ENCODE assay signal across 8 cellular contexts in the genomic region with DNA sequence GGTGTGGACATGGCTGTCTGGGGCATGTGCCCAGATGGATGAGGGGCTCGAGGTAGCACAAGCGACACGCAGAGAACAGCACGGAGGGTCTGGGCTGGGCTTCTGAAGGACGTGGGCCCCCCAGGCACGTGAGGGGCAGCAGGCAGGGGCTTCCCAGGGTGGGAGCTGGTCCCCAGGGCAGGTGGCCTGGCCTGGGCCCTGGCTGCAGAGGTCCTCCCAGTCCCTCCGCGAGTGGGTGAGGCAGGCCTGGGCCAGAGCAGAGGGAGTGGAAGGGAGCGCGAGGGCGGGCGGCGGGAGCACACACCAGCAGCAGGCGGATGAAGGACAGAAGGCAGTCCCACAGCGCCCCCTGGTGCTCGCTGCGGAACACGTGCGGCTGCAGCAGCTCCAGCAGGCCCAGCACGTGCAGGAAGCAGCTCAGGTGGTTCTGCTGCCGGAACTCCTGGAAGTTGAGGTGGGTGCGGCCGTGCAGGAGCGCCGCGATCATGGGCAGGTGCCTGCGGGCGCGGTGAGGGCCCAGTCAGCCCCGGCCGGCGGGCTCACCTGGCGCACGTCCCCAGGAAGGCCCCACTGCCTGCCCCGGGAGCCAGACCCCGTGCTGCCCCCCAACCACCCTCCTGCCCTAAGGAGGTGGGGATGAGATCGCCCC. TPM values are rescaled to one million over a fixed set of nuclear protein-coding genes. Genes with fewer than 3 reads are reported as not detected.
DNase-seq lines count a peak whose midpoint lies in the region; ATAC-seq and TF ChIP-seq lines count a peak whose summit lies in the region.

No MANE protein-coding gene starts in this region.

- peak; percentile 93 for TF ChIP-seq CTCF in GM06990 (IDR thresholded peaks at IDR 0.05; ENCODE audit: insufficient read depth, low read length, poor library complexity, severe bottlenecking)
- TF ChIP-seq CTCF in LNCAP (IDR thresholded peaks at IDR 0.05): peak; percentile 94

- H3K27ac Mint-ChIP-seq in naive B cell: peak overlapping the region in 1 of 6 donors; percentile 69

- H3K27ac ChIP-seq in esophagus (ENCODE audit: low read depth in 2 of 2, low read length in 1 of 2): peak overlapping the region; percentile 42 to 75

- 20 to 25% methylated on average over 30 to 37 of the region's 37 CpGs for WGBS in esophagus, 2 donors

- no peaks in the 10 kb centered on the region for H3K27me3 Mint-ChIP-seq in naive B cell

- no peak overlapping the region for H3K4me3 Mint-ChIP-seq in naive B cell

- H3K4me1 Mint-ChIP-seq in naive B cell: no peaks in the 10 kb centered on the region

- DNase-seq in GM06990 (ENCODE audit: extremely low read depth, insufficient read length) (peak; percentile 81), naive B cell (peak; percentile 60)
- peak; percentile 86 for DNase-seq in activated T-cell treated with anti-CD3 and anti-CD28 coated beads, Interleukin-2, amount 50 U/mL, for 1 hour
- peak; percentile 60 to 74 for DNase-seq in stimulated activated CD8-positive, alpha-beta memory T cell treated with anti-CD3 and anti-CD28 coated beads, Interleukin-7, amount 100 ng/mL, for 4 hours (ENCODE audit: low read depth in 2 of 2)

- no peaks in the 10 kb centered on the region for H3K9me3 ChIP-seq in esophagus (ENCODE audit: control insufficient read depth in 2 of 2, insufficient read depth in 1 of 2, low read depth in 1 of 2, low read length in 1 of 2)

- ATAC-seq in naive B cell (ENCODE audit: low read depth in 2 of 2) (peak; percentile 72 to 81), HG03095 (IDR thresholded peaks at IDR 0.05; ENCODE audit: unreplicated experiment) (no peak)

- H3K36me3 Mint-ChIP-seq in naive B cell: no peaks in the 10 kb centered on the region

- peaks cover 40% of the 10 kb centered on the region for H3K36me3 ChIP-seq in GM06990 (ENCODE audit: control insufficient read depth, insufficient read depth, low read length)
- H3K36me3 ChIP-seq in esophagus (ENCODE audit: control insufficient read depth in 2 of 2, insufficient read depth in 2 of 2, low read length in 1 of 2): peaks cover 18 to 75% of the 10 kb centered on the region in 2 donors

- H3K27me3 ChIP-seq in GM06990 (replicated peaks; ENCODE audit: control insufficient read depth, insufficient read depth, low read length): no peaks in the 10 kb centered on the region
- H3K27me3 ChIP-seq in esophagus (ENCODE audit: control insufficient read depth in 1 of 2, insufficient read depth in 2 of 2, low read length in 2 of 2): no peaks in the 10 kb centered on the region

- H3K4me1 ChIP-seq in esophagus (ENCODE audit: control insufficient read depth in 2 of 2, insufficient read depth in 2 of 2, low read length in 1 of 2): peaks cover 3 to 13% of the 10 kb centered on the region in 2 donors

- H3K4me3 ChIP-seq in GM06990 (replicated peaks; ENCODE audit: low read depth, low read length) (no peak overlapping the region), esophagus (ENCODE audit: low read depth in 1 of 2, low read length in 2 of 2) (peak overlapping the region in 1 of 2 donors; percentile 10)

- H3K9me3 Mint-ChIP-seq in naive B cell: no peaks in the 10 kb centered on the region

TF ChIP-seq in PFSK-1, 5 proteins besides CTCF, POLR2A, EP300 and RAD21:
- TF ChIP-seq SIN3A (IDR thresholded peaks at IDR 0.05; ENCODE audit: borderline replicate concordance, insufficient read depth, low read length): peak; percentile 67; the same call in 1 of the 2 replicates
- TF ChIP-seq TAF1 (IDR thresholded peaks at IDR 0.05; ENCODE audit: borderline replicate concordance, insufficient read depth, low read length): no peak

RNA-seq across cellular contexts. Expression of a gene that starts 14.7 kb away (rescaled TPM):
- polyA plus RNA-seq in PFSK-1 (2012; ENCODE audit: insufficient read length, low read depth): 61.4 TPM
- polyA plus RNA-seq in esophagus: 10 to 100 TPM; 20.9 to 50.7 TPM
- not detected for polyA plus RNA-seq in naive B cell (ENCODE audit: low read depth in 6 of 6)

RNA-seq across cellular contexts. Expression of a gene that starts 30.2 kb away (rescaled TPM):
- 80.2 TPM for polyA plus RNA-seq in PFSK-1 (2012; ENCODE audit: insufficient read length, low read depth)
- polyA plus RNA-seq in esophagus (10 to 100 TPM; 36.6 to 42.2 TPM), naive B cell (ENCODE audit: low read depth in 6 of 6) (10 to 100 TPM in 5 of 6 donors, 1 to 10 TPM in 1; 3.0 to 26.7 (median 11.7) TPM)

RNA-seq across cellular contexts. Expression of a gene that starts 56.5 kb away (rescaled TPM):
- polyA plus RNA-seq in PFSK-1 (2012; ENCODE audit: insufficient read length, low read depth): 68.5 TPM
- polyA plus RNA-seq in esophagus: 10 to 100 TPM; 15.5 to 25.0 TPM
- 1 to 10 TPM in 1 of 6 donors, under 1 TPM in 5; 0.36 to 1.2 (median 0.66) TPM for polyA plus RNA-seq in naive B cell (ENCODE audit: low read depth in 6 of 6)

Comparison
In these comparisons a context has a peak if more than half of its experiments do, and no peak if none do; other contexts are left out.
1. RNA of a gene that starts 14.7 kb away (polyA plus RNA-seq): 20.9 to 50.7 TPM in esophagus; not detected in naive B cell; every median in the first group is over 10 times any median in the second.
2. RNA of a gene that starts 56.5 kb away (polyA plus RNA-seq): 15.5 to 25.0 TPM in esophagus; 0.36 to 1.2 TPM in naive B cell; every median in the first group is over 4 times any median in the second.
3. Peak in every context shown above with its lines, with median percentiles within 50 percentile points of each other: DNase-seq.